In genomic region chr13:93956416-93956815, GRCh38 we compare ENCODE assay signal across 16 cellular contexts.
"Had no signal": no experiment of that assay in that cellular context is flagged by ENCODE, and none has a peak within 500 bp of the region (broad histone marks: within the 10 kb centered on the region; RNA-seq: fewer than 3 reads in every experiment).

No MANE protein-coding gene starts in this region.

- ATAC-seq: activated T-cell treated with anti-CD3 and anti-CD28 coated beads, Interleukin-2, amount 50 U/mL, for 4 hours; natural killer cell; stimulated activated naive B cell treated with anti-CD40 and anti-IgM and Interleukin-4, amounts not matched to agents 10 μg/mL and 1 μg/mL and 100 μg/mL, for 72 hours; T-helper 17 cell; upper lobe of right lung had no signal

- H3K4me3 ChIP-seq: esophagus muscularis mucosa, spleen, upper lobe of right lung had no signal

- DNase-seq: activated CD4-positive, alpha-beta T cell treated with anti-CD3 and anti-CD28 coated beads, Interleukin-2, amount 50 U/mL, for 1 hour; activated CD4-positive, CD25-positive, alpha-beta regulatory T cell treated with anti-CD3 and anti-CD28 coated beads, Interleukin-2, amount 50 U/mL, for 72 hours; activated CD8-positive, alpha-beta memory T cell treated with anti-CD3 and anti-CD28 coated beads, Interleukin-2, amount 50 U/mL, for 4 hours; activated effector memory CD4-positive, alpha-beta T cell treated with Interleukin-2 at 50 U/mL for 16 hours; activated naive CD4-positive, alpha-beta T cell treated with anti-CD3 and anti-CD28 coated beads, Interleukin-2, amount 50 U/mL, for 16 hours; activated T-cell treated with anti-CD3 and anti-CD28 coated beads, Interleukin-2, amount 50 U/mL, for 4 hours; cerebellar nuclear complex; effector CD8-positive, alpha-beta T cell; head of caudate nucleus; mesendoderm; natural killer cell; spleen; stimulated activated naive B cell treated with anti-CD40 and anti-IgM and Interleukin-4, amounts not matched to agents 10 μg/mL and 1 μg/mL and 100 μg/mL, for 72 hours; T-helper 17 cell; upper lobe of right lung had no signal
